Comparison of ENCODE assay signal across 8 cellular contexts in the genomic region with DNA sequence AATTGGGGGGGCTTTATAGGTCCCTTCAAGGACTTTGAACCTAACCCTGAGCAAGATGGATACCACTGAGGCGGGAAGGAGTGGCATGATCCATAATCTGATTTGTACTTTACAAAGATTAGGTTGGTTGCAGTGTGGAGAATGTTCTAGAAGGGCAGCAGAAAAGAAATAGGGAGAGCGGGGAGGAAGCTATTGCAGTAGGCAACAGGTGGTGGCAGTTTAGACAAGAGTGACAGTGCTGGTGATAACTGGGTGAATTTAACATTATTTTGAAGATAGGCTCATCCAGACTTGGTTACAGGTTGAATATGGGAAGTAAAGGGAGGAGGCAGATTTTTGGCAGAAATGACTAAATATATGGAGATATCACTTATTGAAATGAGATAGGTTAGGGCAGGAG.
"Had no signal": no experiment of that assay in that cellular context is flagged by ENCODE, and none has a peak within 500 bp of the region (broad histone marks: within the 10 kb centered on the region; RNA-seq: fewer than 3 reads in every experiment).

No MANE protein-coding gene starts in this region.

- FAIRE-seq: HepG2, HTR-8/SVneo, K562 had no signal

- H3K4me1 Mint-ChIP-seq: IgD-negative memory B cell had no signal

- H3K4me3 ChIP-seq: K562 had no signal

- H3K27ac Mint-ChIP-seq: IgD-negative memory B cell had no signal

- H3K4me3 Mint-ChIP-seq: IgD-negative memory B cell had no signal

- DNase-seq: IMR-90, KBM-7, KG1 had no signal

- H3K27ac ChIP-seq: HL-60 had no signal
